Comparison of ENCODE assay signal across 8 cellular contexts in the genomic region with DNA sequence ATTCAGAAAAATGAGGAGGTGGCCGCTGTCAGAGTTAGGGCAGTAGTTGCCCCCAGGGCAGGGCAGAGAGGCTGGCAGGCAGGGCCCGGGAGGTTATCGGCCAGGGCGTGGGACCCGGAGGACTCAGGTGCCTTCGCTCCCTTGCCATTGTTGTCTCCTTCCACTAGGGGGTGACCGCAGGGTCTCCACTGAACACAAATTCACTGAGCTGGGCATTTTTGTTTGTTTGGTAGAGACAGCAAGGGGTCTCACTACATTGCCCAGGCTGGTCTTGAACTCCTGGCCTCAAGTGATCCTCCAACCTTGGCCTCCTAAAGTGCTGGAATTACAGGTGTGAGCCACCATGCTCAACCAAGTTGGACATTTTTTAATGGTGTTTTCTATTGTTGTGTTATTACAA. TPM values are rescaled to one million over a fixed set of nuclear protein-coding genes. Genes with fewer than 3 reads are reported as not detected.
DNase-seq lines count a peak whose midpoint lies in the region; TF ChIP-seq lines count a peak whose summit lies in the region.

No MANE protein-coding gene starts in this region.

- H3K36me3 ChIP-seq in MM.1S (replicated peaks; ENCODE audit: insufficient read depth, low read length) = no peaks in the 10 kb centered on the region
- peaks cover 3% of the 10 kb centered on the region for H3K36me3 ChIP-seq in smooth muscle cell (ENCODE audit: low read depth)

- H3K27me3 ChIP-seq in MM.1S (replicated peaks; ENCODE audit: insufficient read depth, low read length) (no peaks in the 10 kb centered on the region), smooth muscle cell (ENCODE audit: low read depth) (no peaks in the 10 kb centered on the region)

- DNase-seq in SHP77 (lab: John Stamatoyannopoulos, UW) (peak; percentile 22 to 42), SHP77 treated with DMSO at 0.1 percent for 48 hours (lab: John Stamatoyannopoulos, UW) (no peak), MM.1S (peak; percentile 41), chondrocyte (ENCODE audit: low spot score) (no peak), smooth muscle cell (lab: John Stamatoyannopoulos, UW; ENCODE audit: unreplicated experiment) (no peak), KG1 (lab: John Stamatoyannopoulos, UW) (no peak), NCI-H2196 treated with DMSO at 0.1 percent for 48 hours (lab: John Stamatoyannopoulos, UW; ENCODE audit: unreplicated experiment) (no peak), NCI-H1105 treated with DMSO at 0.1 percent for 48 hours (lab: John Stamatoyannopoulos, UW) (no peak)

- H3K27ac ChIP-seq in MM.1S (ENCODE audit: low read length) (no peak overlapping the region), smooth muscle cell (ENCODE audit: low read depth) (no peak overlapping the region)

- H3K36me3 Mint-ChIP-seq in chondrocyte (ENCODE audit: low read depth) = peaks cover 37% of the 10 kb centered on the region

- H4K20me1 ChIP-seq in MM.1S (ENCODE audit: insufficient read depth, low read length) = no peaks in the 10 kb centered on the region
- H4K20me1 ChIP-seq in smooth muscle cell (ENCODE audit: low read depth) = no peaks in the 10 kb centered on the region

- 93% methylated on average over 6 of the region's 7 CpGs for WGBS in smooth muscle cell (ENCODE audit: low lambda C conversion rate)

- no peaks in the 10 kb centered on the region for H3K9me3 ChIP-seq in MM.1S (replicated peaks; ENCODE audit: insufficient read depth, low read length)
- no peaks in the 10 kb centered on the region for H3K9me3 ChIP-seq in smooth muscle cell (replicated peaks; ENCODE audit: low read depth)

- H3K27ac Mint-ChIP-seq in chondrocyte (ENCODE audit: unreplicated experiment) = peak overlapping the region; percentile 2

- H3K27me3 Mint-ChIP-seq in chondrocyte (ENCODE audit: low read depth) = no peaks in the 10 kb centered on the region

- H3K4me2 ChIP-seq in MM.1S (ENCODE audit: low read depth, low read length) (no peak overlapping the region), smooth muscle cell (no peak overlapping the region)

- H3K79me2 ChIP-seq in MM.1S (ENCODE audit: low read length) (no peaks in the 10 kb centered on the region), smooth muscle cell (ENCODE audit: low read depth) (no peaks in the 10 kb centered on the region)

- H3K4me3 ChIP-seq in MM.1S (ENCODE audit: low read length) (no peak overlapping the region), smooth muscle cell (no peak overlapping the region)

- H3K4me1 ChIP-seq in MM.1S (ENCODE audit: low read length) (0 out of 2 replicates have a peak, but pooled peaks cover 5% of the 10 kb centered on the region), smooth muscle cell (ENCODE audit: low read depth) (no peaks in the 10 kb centered on the region)

- H3K9ac ChIP-seq in MM.1S (ENCODE audit: low read length) = no peak overlapping the region
- no peak overlapping the region for H3K9ac ChIP-seq in smooth muscle cell (ENCODE audit: low read depth)

- TF ChIP-seq CTCF in MM.1S (IDR thresholded peaks at IDR 0.05; ENCODE audit: low read length) = peak; percentile 30
- TF ChIP-seq CTCF in chondrocyte (IDR thresholded peaks at IDR 0.05) = peak; percentile 72
- peak; percentile 39 for TF ChIP-seq CTCF in smooth muscle cell (IDR thresholded peaks at IDR 0.05; ENCODE audit: borderline replicate concordance, insufficient read depth, poor library complexity, severe bottlenecking)

- H2AFZ ChIP-seq in MM.1S (ENCODE audit: low read length) (no peak overlapping the region), smooth muscle cell (ENCODE audit: low read depth) (no peak overlapping the region)

- H3K4me1 Mint-ChIP-seq in chondrocyte (ENCODE audit: low read depth) = peaks cover 9% of the 10 kb centered on the region

- no peaks in the 10 kb centered on the region for H3K9me2 ChIP-seq in MM.1S (replicated peaks; ENCODE audit: insufficient read depth, low read length)

- H3F3A ChIP-seq in MM.1S (ENCODE audit: insufficient read depth, low read length) (peaks cover 4% of the 10 kb centered on the region; the same call in 1 of the 2 replicates), smooth muscle cell (ENCODE audit: low read depth) (no peaks in the 10 kb centered on the region)

- no peaks in the 10 kb centered on the region for H3K9me3 Mint-ChIP-seq in chondrocyte (ENCODE audit: low read depth)

- no peak overlapping the region for H3K4me3 Mint-ChIP-seq in chondrocyte (ENCODE audit: unreplicated experiment)

RNA-seq across cellular contexts. Expression of a gene that starts 25.1 kb away (rescaled TPM):
- total RNA-seq in chondrocyte (50.7 to 60.2 TPM (median 57.9 TPM) in 3 replicates), smooth muscle cell (37.5 and 276 TPM in 2 replicates)
- polyA plus RNA-seq in smooth muscle cell = 71.7 and 82.9 TPM in 2 replicates

RNA-seq across cellular contexts. Expression of a gene that starts 32.6 kb away (rescaled TPM):
- total RNA-seq in chondrocyte (11.7 to 14.3 TPM (median 13.4 TPM) in 3 replicates), smooth muscle cell (11.9 and 13.8 TPM in 2 replicates)
- 29.3 and 29.9 TPM in 2 replicates for polyA plus RNA-seq in smooth muscle cell

Comparison
In these comparisons a context has a peak if more than half of its experiments do, and no peak if none do; other contexts are left out.
1. DNase-seq: peak in SHP77 (2 of 2) and MM.1S (single experiment); none in SHP77 treated with DMSO at 0.1 percent for 48 hours (single experiment), chondrocyte (single experiment), smooth muscle cell (single experiment), KG1 (single experiment), NCI-H2196 treated with DMSO at 0.1 percent for 48 hours (single experiment) and NCI-H1105 treated with DMSO at 0.1 percent for 48 hours (single experiment).
2. Peak in every context shown above with its lines, with median percentiles within 50 percentile points of each other: CTCF ChIP-seq.